1 cellular context compared by ENCODE assay signal in genomic region chr15:41852736-41853135, GRCh38.
TF ChIP-seq lines count a peak whose summit lies in the region.

No MANE protein-coding gene starts in this region.

TF ChIP-seq in HepG2, 621 proteins besides CTCF, POLR2A, EP300 and RAD21:
- TF ChIP-seq ISL2 (CRISPR knock-in tag; IDR thresholded peaks at IDR 0.05) = no peak
- TF ChIP-seq MED8 (CRISPR knock-in tag; IDR thresholded peaks at IDR 0.05; ENCODE audit: insufficient replicate concordance) = no peak
- TF ChIP-seq ZNF513 (CRISPR knock-in tag; conservative IDR thresholded peaks at IDR 0.05) = no peak
- no peak for TF ChIP-seq KLF13 (CRISPR knock-in tag; IDR thresholded peaks at IDR 0.05)
- no peak for TF ChIP-seq XRCC5 (optimal IDR thresholded peaks at IDR 0.05; ENCODE audit: low read length)
- no peak for TF ChIP-seq NPAS2 (CRISPR knock-in tag; IDR thresholded peaks at IDR 0.05; ENCODE audit: borderline replicate concordance)
- no peak for TF ChIP-seq SRY (CRISPR knock-in tag; IDR thresholded peaks at IDR 0.05)
- TF ChIP-seq DPF2 (CRISPR knock-in tag; IDR thresholded peaks at IDR 0.05; ENCODE audit: borderline replicate concordance, low read depth) = no peak
- no peak for TF ChIP-seq ZBTB46 (CRISPR knock-in tag; IDR thresholded peaks at IDR 0.05; ENCODE audit: borderline replicate concordance)
- no peak for TF ChIP-seq ZNF430 (CRISPR knock-in tag; IDR thresholded peaks at IDR 0.05)
- no peak for TF ChIP-seq ZNF75D (CRISPR knock-in tag; IDR thresholded peaks at IDR 0.05; ENCODE audit: borderline replicate concordance)
- no peak for TF ChIP-seq NR0B2 (CRISPR knock-in tag; IDR thresholded peaks at IDR 0.05)
- no peak for TF ChIP-seq ZNF782 (CRISPR knock-in tag; IDR thresholded peaks at IDR 0.05; ENCODE audit: borderline replicate concordance)
- no peak for TF ChIP-seq MYPOP (CRISPR knock-in tag; IDR thresholded peaks at IDR 0.05)
- no peak for TF ChIP-seq SNAPC5 (CRISPR knock-in tag; IDR thresholded peaks at IDR 0.05; ENCODE audit: borderline replicate concordance)
